Comparison of ENCODE assay signal across 2 cellular contexts in the genomic region with DNA sequence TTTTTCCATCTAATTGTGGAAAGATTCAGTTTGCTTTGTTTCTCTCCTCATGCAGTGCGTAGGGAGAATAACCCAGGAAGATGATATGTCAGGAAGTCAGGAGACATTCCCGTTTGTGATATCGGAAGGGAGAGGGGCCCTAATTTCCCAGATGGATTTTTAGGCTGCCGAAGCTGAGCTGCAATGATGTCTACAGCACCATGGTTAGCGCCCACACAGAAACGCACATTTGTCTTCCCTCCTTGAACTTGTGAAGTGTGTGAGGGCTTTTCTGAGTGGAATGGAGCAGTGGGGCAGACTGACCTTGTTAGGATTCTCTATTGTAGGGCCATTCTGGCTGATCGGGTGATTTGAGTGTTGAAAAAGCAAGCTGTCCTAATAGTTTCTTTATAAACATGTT.
A peak's percentile ranks its signal among the peaks of the same experiment; 100 is the strongest.
TF ChIP-seq lines count a peak whose summit lies in the region.

No MANE protein-coding gene starts in this region.

TF ChIP-seq in A549, 52 proteins besides CTCF, POLR2A, EP300 and RAD21 (continued from another document):
- TF ChIP-seq POLR2AphosphoS2 (conservative IDR thresholded peaks at IDR 0.05; ENCODE audit: low read length) (no peak), EHF (CRISPR knock-in tag; IDR thresholded peaks at IDR 0.05) (no peak), ZSCAN20 (CRISPR knock-in tag; IDR thresholded peaks at IDR 0.05) (no peak), MAFK (IDR thresholded peaks at IDR 0.05; ENCODE audit: partially characterized antibody) (no peak), FOXS1 (CRISPR knock-in tag; IDR thresholded peaks at IDR 0.05) (no peak), KDM1A (IDR thresholded peaks at IDR 0.05; ENCODE audit: low read depth) (no peak), CBX2 (IDR thresholded peaks at IDR 0.05; ENCODE audit: borderline replicate concordance, low read depth) (no peak)
- TF ChIP-seq, protein P1, sequence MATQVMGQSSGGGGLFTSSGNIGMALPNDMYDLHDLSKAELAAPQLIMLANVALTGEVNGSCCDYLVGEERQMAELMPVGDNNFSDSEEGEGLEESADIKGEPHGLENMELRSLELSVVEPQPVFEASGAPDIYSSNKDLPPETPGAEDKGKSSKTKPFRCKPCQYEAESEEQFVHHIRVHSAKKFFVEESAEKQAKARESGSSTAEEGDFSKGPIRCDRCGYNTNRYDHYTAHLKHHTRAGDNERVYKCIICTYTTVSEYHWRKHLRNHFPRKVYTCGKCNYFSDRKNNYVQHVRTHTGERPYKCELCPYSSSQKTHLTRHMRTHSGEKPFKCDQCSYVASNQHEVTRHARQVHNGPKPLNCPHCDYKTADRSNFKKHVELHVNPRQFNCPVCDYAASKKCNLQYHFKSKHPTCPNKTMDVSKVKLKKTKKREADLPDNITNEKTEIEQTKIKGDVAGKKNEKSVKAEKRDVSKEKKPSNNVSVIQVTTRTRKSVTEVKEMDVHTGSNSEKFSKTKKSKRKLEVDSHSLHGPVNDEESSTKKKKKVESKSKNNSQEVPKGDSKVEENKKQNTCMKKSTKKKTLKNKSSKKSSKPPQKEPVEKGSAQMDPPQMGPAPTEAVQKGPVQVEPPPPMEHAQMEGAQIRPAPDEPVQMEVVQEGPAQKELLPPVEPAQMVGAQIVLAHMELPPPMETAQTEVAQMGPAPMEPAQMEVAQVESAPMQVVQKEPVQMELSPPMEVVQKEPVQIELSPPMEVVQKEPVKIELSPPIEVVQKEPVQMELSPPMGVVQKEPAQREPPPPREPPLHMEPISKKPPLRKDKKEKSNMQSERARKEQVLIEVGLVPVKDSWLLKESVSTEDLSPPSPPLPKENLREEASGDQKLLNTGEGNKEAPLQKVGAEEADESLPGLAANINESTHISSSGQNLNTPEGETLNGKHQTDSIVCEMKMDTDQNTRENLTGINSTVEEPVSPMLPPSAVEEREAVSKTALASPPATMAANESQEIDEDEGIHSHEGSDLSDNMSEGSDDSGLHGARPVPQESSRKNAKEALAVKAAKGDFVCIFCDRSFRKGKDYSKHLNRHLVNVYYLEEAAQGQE (IDR thresholded peaks at IDR 0.05), result 0 out of 2 replicates have a peak, but pooled peaks have one; percentile 33

TF ChIP-seq in HCT116, 20 proteins besides CTCF, POLR2A, EP300 and RAD21:
- TF ChIP-seq, protein P2, sequence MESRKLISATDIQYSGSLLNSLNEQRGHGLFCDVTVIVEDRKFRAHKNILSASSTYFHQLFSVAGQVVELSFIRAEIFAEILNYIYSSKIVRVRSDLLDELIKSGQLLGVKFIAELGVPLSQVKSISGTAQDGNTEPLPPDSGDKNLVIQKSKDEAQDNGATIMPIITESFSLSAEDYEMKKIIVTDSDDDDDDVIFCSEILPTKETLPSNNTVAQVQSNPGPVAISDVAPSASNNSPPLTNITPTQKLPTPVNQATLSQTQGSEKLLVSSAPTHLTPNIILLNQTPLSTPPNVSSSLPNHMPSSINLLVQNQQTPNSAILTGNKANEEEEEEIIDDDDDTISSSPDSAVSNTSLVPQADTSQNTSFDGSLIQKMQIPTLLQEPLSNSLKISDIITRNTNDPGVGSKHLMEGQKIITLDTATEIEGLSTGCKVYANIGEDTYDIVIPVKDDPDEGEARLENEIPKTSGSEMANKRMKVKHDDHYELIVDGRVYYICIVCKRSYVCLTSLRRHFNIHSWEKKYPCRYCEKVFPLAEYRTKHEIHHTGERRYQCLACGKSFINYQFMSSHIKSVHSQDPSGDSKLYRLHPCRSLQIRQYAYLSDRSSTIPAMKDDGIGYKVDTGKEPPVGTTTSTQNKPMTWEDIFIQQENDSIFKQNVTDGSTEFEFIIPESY (IDR thresholded peaks at IDR 0.05; ENCODE audit: extremely low read depth, insufficient replicate concordance, low read length), result no peak
- TF ChIP-seq, protein P1 (IDR thresholded peaks at IDR 0.05; ENCODE audit: low read depth), result peak; percentile 10; the same call in 1 of the 2 replicates
